In the genomic region with DNA sequence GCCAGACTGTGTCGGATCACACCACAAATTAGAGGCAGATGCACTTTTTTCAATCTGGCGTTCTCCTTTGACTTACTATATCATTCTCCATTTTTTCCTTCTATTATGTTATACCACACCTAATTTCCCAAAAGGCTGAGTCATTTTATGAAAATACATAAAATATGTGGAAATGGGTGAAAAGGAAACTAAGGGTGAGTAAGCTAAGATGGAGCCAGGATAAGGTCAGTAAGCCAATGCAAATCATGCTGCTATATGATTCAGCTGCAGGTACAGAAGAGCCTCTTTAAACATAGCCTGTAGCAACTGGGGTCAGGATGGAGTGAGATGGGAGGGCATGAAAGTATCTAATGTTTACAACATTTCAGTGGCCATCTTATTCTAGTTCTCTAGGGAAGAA, we compare ENCODE assay signal across 1 cellular context.
TF ChIP-seq lines count a peak whose summit lies in the region.

No MANE protein-coding gene starts in this region.

TF ChIP-seq in IMR-90, 13 proteins besides CTCF, POLR2A, EP300 and RAD21 (continued from another document):
- TF ChIP-seq MAZ (IDR thresholded peaks at IDR 0.05; ENCODE audit: borderline replicate concordance, low read depth, low read length): no peak
- TF ChIP-seq RFX5 (IDR thresholded peaks at IDR 0.05; ENCODE audit: low read depth, low read length): no peak
- no peak for TF ChIP-seq MXI1 (IDR thresholded peaks at IDR 0.05; ENCODE audit: borderline replicate concordance, low read depth, low read length)
- TF ChIP-seq FOS (IDR thresholded peaks at IDR 0.05; ENCODE audit: low read depth, low read length): no peak
- TF ChIP-seq CHD1 (IDR thresholded peaks at IDR 0.05; ENCODE audit: low read depth, low read length): no peak
- TF ChIP-seq, protein P1, sequence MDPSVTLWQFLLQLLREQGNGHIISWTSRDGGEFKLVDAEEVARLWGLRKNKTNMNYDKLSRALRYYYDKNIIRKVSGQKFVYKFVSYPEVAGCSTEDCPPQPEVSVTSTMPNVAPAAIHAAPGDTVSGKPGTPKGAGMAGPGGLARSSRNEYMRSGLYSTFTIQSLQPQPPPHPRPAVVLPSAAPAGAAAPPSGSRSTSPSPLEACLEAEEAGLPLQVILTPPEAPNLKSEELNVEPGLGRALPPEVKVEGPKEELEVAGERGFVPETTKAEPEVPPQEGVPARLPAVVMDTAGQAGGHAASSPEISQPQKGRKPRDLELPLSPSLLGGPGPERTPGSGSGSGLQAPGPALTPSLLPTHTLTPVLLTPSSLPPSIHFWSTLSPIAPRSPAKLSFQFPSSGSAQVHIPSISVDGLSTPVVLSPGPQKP (IDR thresholded peaks at IDR 0.05; ENCODE audit: borderline replicate concordance, low read depth, low read length): no peak
- TF ChIP-seq BHLHE40 (IDR thresholded peaks at IDR 0.05; ENCODE audit: low read depth, low read length): no peak
- TF ChIP-seq NFE2L2 (IDR thresholded peaks at IDR 0.05; ENCODE audit: low read depth, low read length): no peak
- no peak for TF ChIP-seq RCOR1 (IDR thresholded peaks at IDR 0.05; ENCODE audit: insufficient replicate concordance, low read length)
- TF ChIP-seq MAFK (IDR thresholded peaks at IDR 0.05; ENCODE audit: low read depth, low read length): no peak
- no peak for TF ChIP-seq SMC3 (IDR thresholded peaks at IDR 0.05; ENCODE audit: low read depth, low read length)
- TF ChIP-seq CEBPB (IDR thresholded peaks at IDR 0.05; ENCODE audit: low read depth, low read length): no peak
